In the genomic region with DNA sequence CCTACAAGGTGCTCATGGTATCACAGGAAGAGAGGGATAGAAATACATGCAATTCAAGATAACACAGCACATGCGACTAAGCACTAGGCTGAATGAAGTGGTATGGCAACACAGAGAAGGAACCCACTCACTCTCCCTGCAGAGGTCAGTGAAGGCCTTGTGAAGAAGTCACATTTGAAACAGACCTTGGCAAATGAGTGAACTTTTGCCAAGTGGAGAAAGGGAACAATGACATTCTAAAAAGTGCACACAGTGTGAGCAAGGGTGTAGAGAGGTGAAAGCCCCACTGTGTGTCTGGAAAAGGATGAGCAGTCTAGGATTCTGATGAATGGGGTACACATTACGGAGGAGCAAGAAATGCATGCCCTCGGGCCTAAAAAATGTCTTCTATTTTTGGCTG, we compare ENCODE assay signal across 8 cellular contexts. TPM values are rescaled to one million over a fixed set of nuclear protein-coding genes. Genes with fewer than 3 reads are reported as not detected.
A peak's percentile ranks its signal among the peaks of the same experiment; 100 is the strongest.
DNase-seq lines count a peak whose midpoint lies in the region; ATAC-seq, FAIRE-seq and TF ChIP-seq lines count a peak whose summit lies in the region.

No MANE protein-coding gene starts in this region.

- H3K79me2 ChIP-seq in KMS-11 (ENCODE audit: insufficient read depth, low read depth) (peaks cover 41% of the 10 kb centered on the region), GM12878 (ENCODE audit: control insufficient read depth, insufficient read depth, low read length) (peaks cover 13% of the 10 kb centered on the region)

- peak overlapping the region; percentile 77 for H3K9ac ChIP-seq in KMS-11
- H3K9ac ChIP-seq in GM12878 (ENCODE audit: control insufficient read depth, insufficient read depth, low read length): no peak overlapping the region

- TF ChIP-seq CTCF in KMS-11 (conservative IDR thresholded peaks at IDR 0.05; ENCODE audit: low read depth, low read length) (no peak), GM12878 (IDR thresholded peaks at IDR 0.05 in 2 of 3, conservative IDR thresholded peaks at IDR 0.05 in 1 of 3; ENCODE audit: control insufficient read depth in 2 of 3, extremely low read depth in 1 of 3, insufficient read depth in 1 of 3, low read depth in 3 of 3, low read length in 3 of 3) (peak; percentile 20 to 29 (median 28); a peak in 4 of 6 replicates)

- H3K36me3 ChIP-seq in KMS-11 (ENCODE audit: insufficient read depth): no peaks in the 10 kb centered on the region
- no peaks in the 10 kb centered on the region for H3K36me3 ChIP-seq in GM12878 (ENCODE audit: control insufficient read depth in 2 of 2, insufficient read depth in 2 of 2, low read length in 1 of 2)
- H3K36me3 ChIP-seq in mesodermal cell (ENCODE audit: control insufficient read depth, insufficient read depth, low read length): peaks cover 61% of the 10 kb centered on the region

- peak; percentile 52 for FAIRE-seq in GM12878 (lab: Jason Lieb, UNC)

- H3K27me3 ChIP-seq in KMS-11 (ENCODE audit: insufficient read depth, low read depth): no peaks in the 10 kb centered on the region
- H3K27me3 ChIP-seq in GM12878 (replicated peaks in 1 of 2; ENCODE audit: control insufficient read depth in 2 of 2, insufficient read depth in 2 of 2, low read length in 1 of 2): no peaks in the 10 kb centered on the region

- RAD21 ChIA-PET in GM12878 (lab: Charles Lee; ENCODE audit: unreplicated experiment): interaction anchor here (1.0 to 4.2 kb wide), 14 partner anchors 11 to 330 kb away, joined by 3 to 58 read pairs (median 4); partner anchors contain the start of gene KLF7

- H3K27ac ChIP-seq in KMS-11 (peak overlapping the region; percentile 98), GM12878 (ENCODE audit: control insufficient read depth, insufficient read depth) (peak overlapping the region; percentile 77; the same call in 1 of the 2 replicates), mesodermal cell (ENCODE audit: low read depth, low read length, severe bottlenecking) (peak overlapping the region; percentile 94)

- H2AFZ ChIP-seq in KMS-11 (ENCODE audit: low read depth): peak overlapping the region; percentile 36
- H2AFZ ChIP-seq in GM12878 (ENCODE audit: control insufficient read depth, low read depth, low read length): no peak overlapping the region

- in situ Hi-C loops in GM12878 (cut with MboI): loop anchor here (5.0 kb wide), 1 partner anchor 330 kb away; no protein-coding TSS in a partner anchor

- intact Hi-C loops in GM12878 (cut with micrococcal nuclease; ENCODE audit: unreplicated experiment): loop anchor here (5.0 kb wide), 1 partner anchor 330 kb away; no protein-coding TSS in a partner anchor

- H3K4me1 ChIP-seq in KMS-11 (ENCODE audit: low read depth, poor library complexity, severe bottlenecking) (peaks cover 92% of the 10 kb centered on the region), GM12878 (ENCODE audit: control insufficient read depth, insufficient read depth, low read length) (peaks cover 20% of the 10 kb centered on the region), mesodermal cell (ENCODE audit: control insufficient read depth, insufficient read depth, low read length, poor library complexity, severe bottlenecking) (peaks cover 50% of the 10 kb centered on the region)

- SMC1A ChIA-PET in GM12878 (lab: Charles Lee; ENCODE audit: uncharacterized antibody, unreplicated experiment): interaction anchor here (0.7 to 6.6 kb wide), 23 partner anchors 11 to 384 kb away, joined by 3 to 61 read pairs (median 4); partner anchors contain the start of gene KLF7

- POLR2A ChIA-PET in GM12878 (lab: Charles Lee): interaction anchor here (0.5 to 6.2 kb wide), 7 partner anchors 9 to 153 kb away, joined by 3 to 56 read pairs (median 3); partner anchors contain the start of gene KLF7

- TF ChIP-seq EP300 in GM12878 (IDR thresholded peaks at IDR 0.05; ENCODE audit: borderline replicate concordance in 1 of 2, control insufficient read depth in 1 of 2, low read depth in 2 of 2, low read length in 2 of 2): no peak

- H4K20me1 ChIP-seq in KMS-11 (ENCODE audit: insufficient read depth) (no peaks in the 10 kb centered on the region), GM12878 (ENCODE audit: control insufficient read depth, insufficient read depth) (no peaks in the 10 kb centered on the region)

- H3K4me3 ChIP-seq in KMS-11 (IDR thresholded peaks at IDR 0.05; ENCODE audit: insufficient read depth, low read depth, low read length): no peak overlapping the region
- no peak overlapping the region for H3K4me3 ChIP-seq in GM12878
- no peak overlapping the region for H3K4me3 ChIP-seq in mesodermal cell (ENCODE audit: extremely low read depth, insufficient read depth, low read length, poor library complexity, severe bottlenecking)

- no peak for TF ChIP-seq POLR2A in GM12878 (IDR thresholded peaks at IDR 0.05; ENCODE audit: low read depth, low read length)

- CTCF ChIA-PET in GM12878 (lab: Yijun Ruan, JAX): interaction anchor here (0.8 to 4.2 kb wide), 19 partner anchors 10 to 334 kb away, joined by 3 to 36 read pairs (median 4); partner anchors contain the start of gene KLF7

- BruUV-seq in GM12878 (replicated peaks; lab: Mats Ljungman, UMichigan): TSS peak; percentile 23

- 67% methylated on average over 3 of the region's 3 CpGs for WGBS in GM12878 (ENCODE audit: insufficient coverage, insufficient replicate concordance, low lambda C conversion rate, missing lambda C conversion rate)
- WGBS in mesodermal cell (ENCODE audit: insufficient coverage in 2 of 2), 2 experiments: 87 to 88% methylated on average over 2 to 3 of the region's 3 CpGs

- DNase-seq in GM12878 (ENCODE audit: low read depth, low spot score) (no peak), NCI-H1436 (lab: John Stamatoyannopoulos, UW) (no peak), LoVo (ENCODE audit: low spot score) (no peak), NCI-H187 treated with DMSO at 0.1 percent for 48 hours (lab: John Stamatoyannopoulos, UW) (no peak)

- TF ChIP-seq RAD21 in GM12878 (IDR thresholded peaks at IDR 0.05; ENCODE audit: insufficient read depth, low read depth, low read length): peak; percentile 72

- H3K4me2 ChIP-seq in KMS-11 (peak overlapping the region; percentile 89), GM12878 (ENCODE audit: control insufficient read depth, insufficient read depth) (peak overlapping the region; percentile 91; the same call in 1 of the 2 replicates)

- H3K9me3 ChIP-seq in GM12878 (replicated peaks; ENCODE audit: control insufficient read depth, insufficient read depth, low read length) (no peaks in the 10 kb centered on the region), mesodermal cell (ENCODE audit: control insufficient read depth, low read length) (no peaks in the 10 kb centered on the region)

- ATAC-seq in GM18868 (IDR thresholded peaks at IDR 0.05; ENCODE audit: unreplicated experiment) (peak; percentile 37), GM12878 (peak; percentile 67), HG03565 (IDR thresholded peaks at IDR 0.05; ENCODE audit: unreplicated experiment) (no peak)

TF ChIP-seq in GM12878, 131 proteins besides CTCF, POLR2A, EP300 and RAD21:
- TF ChIP-seq SMC3 (IDR thresholded peaks at IDR 0.05; ENCODE audit: borderline replicate concordance, low read length) (peak; percentile 49; the same call in 1 of the 2 replicates), GATAD2B (conservative IDR thresholded peaks at IDR 0.05; ENCODE audit: low read depth) (no peak), SIN3A (IDR thresholded peaks at IDR 0.05; ENCODE audit: low read depth, low read length) (no peak), MTA2 (IDR thresholded peaks at IDR 0.05; ENCODE audit: low read depth) (no peak), BHLHE40 (IDR thresholded peaks at IDR 0.05; ENCODE audit: borderline replicate concordance in 1 of 2, low read depth in 2 of 2, low read length in 1 of 2) (no peak), MYB (IDR thresholded peaks at IDR 0.05; ENCODE audit: borderline replicate concordance, low read depth, low read length) (no peak), EZH2 (IDR thresholded peaks at IDR 0.05; ENCODE audit: borderline replicate concordance, control insufficient read depth, low read depth, low read length) (no peak), ZBTB33 (IDR thresholded peaks at IDR 0.05) (no peak), LARP7 (IDR thresholded peaks at IDR 0.05) (no peak)

RNA-seq across cellular contexts. Expression of gene KLF7, which starts 23.3 kb away (rescaled TPM):
- 51.2 and 57.3 TPM in 2 replicates for total RNA-seq in GM12878 (2013; cell fraction: nucleolus; rRNA removed)
- total RNA-seq in GM12878 (2014; rRNA removed) (8.1 and 10.8 TPM in 2 replicates), GM12878 (2014; rRNA removed; fragmentation: Illumina TruSeq; extraction: Trizol) (7.6 and 8.1 TPM in 2 replicates), GM12878 (2021) (20.6 and 24.8 TPM in 2 replicates)
- 6.5 TPM for polyA plus RNA-seq in GM12878 (2011; ENCODE audit: low read depth)
- polyA plus RNA-seq in GM12878 (2011; rRNA removed) (4.7 and 6.4 TPM in 2 replicates), GM12878 (2014; fragmentation: Illumina TruSeq; extraction: Trizol) (13.3 and 20.5 TPM in 2 replicates), GM12878 (2014; fragmentation: Nextera tagmentation; extraction: Ambion mirVana) (1 to 10 TPM; 2.4 to 3.3 TPM), GM12878 (2014; rRNA removed) (9.4 and 10.7 TPM in 2 replicates), GM12878 (2016; fragmentation: Nextera tagmentation; extraction: Ambion mirVana) (10 to 100 TPM in 1 of 2 experiments, 1 to 10 TPM in 1; 5.6 to 10.2 TPM)
- 5.4 and 5.7 TPM in 2 replicates for polyA plus RNA-seq in GM12878 (2011; cell fraction: cytosol; rRNA removed)
- 11.2 and 11.5 TPM in 2 replicates for polyA plus RNA-seq in GM12878 (2011; cell fraction: nucleus; rRNA removed)
- polyA plus RNA-seq in GM12878 (2012): 6.8 and 7.9 TPM in 2 replicates
- 8.9 and 12.7 TPM in 2 replicates for polyA minus RNA-seq in GM12878 (2011; rRNA and poly(A)+ RNA removed)
- 1.7 and 3.4 TPM in 2 replicates for polyA minus RNA-seq in GM12878 (2011; cell fraction: cytosol; rRNA and poly(A)+ RNA removed)
- 7.1 and 10.4 TPM in 2 replicates for polyA minus RNA-seq in GM12878 (2011; cell fraction: nucleus; rRNA and poly(A)+ RNA removed)
- 24.0 TPM for polyA plus RNA-seq in mesodermal cell (2013, experiment 1 of 2)
- polyA plus RNA-seq in mesodermal cell (2013, experiment 2 of 2): 20.3 TPM
